Comparison of ENCODE assay signal across 26 cellular contexts in the genomic region with DNA sequence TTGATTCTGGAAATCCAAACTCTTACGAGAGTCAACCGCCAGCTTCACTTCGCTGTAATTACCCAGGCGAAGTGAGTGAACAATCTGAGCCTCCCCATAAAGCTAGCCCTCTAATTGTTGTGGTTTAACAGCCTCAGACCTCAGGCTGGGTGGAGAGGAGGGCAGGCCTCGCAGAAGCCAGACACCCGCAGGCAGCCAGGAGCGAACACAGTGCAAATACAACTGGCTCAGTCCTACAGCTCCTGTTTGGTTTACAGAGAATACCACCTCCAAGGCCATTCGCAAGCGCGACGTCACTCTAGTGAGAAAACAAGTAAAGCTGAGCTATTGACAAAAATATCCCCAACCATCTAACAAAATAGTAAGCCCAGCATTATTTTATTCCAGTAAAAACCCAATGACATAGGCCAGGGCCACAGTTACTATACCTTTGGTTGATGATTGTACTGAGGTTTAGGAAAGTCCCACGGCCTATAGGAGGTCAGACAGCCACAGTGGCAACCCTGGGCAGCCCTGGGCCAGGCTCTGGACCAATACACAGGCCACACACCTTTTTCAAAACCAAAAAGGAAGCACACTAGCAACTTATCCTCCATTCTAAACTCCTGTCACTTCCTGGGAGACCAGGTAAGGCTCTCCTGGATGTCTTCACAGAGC.
A peak's percentile ranks its signal among the peaks of the same experiment; 100 is the strongest.
DNase-seq lines count a peak whose midpoint lies in the region; ATAC-seq, FAIRE-seq and TF ChIP-seq lines count a peak whose summit lies in the region.
"Had no signal": no experiment of that assay in that cellular context is flagged by ENCODE, and none has a peak within 500 bp of the region (broad histone marks: within the 10 kb centered on the region; RNA-seq: fewer than 3 reads in every experiment).

No MANE protein-coding gene starts in this region.

- H3K4me2 ChIP-seq in H9 (ENCODE audit: insufficient read depth, insufficient read length, low read length) (no peak overlapping the region), trophoblast cell (ENCODE audit: low read length) (no peak overlapping the region)

- H3K4me3 Mint-ChIP-seq in H9 (no peak overlapping the region), endodermal cell (no peak overlapping the region)
- H3K4me3 Mint-ChIP-seq: activated CD4-positive, alpha-beta T cell treated with anti-CD3 and anti-CD28 coated beads, Interleukin-2, amount 10 ng/mL, durations not matched to agents 7 days and 5 days; activated naive CD8-positive, alpha-beta T cell treated with anti-CD3 and anti-CD28 coated beads, Interleukin-2, amount 50 U/mL, for 24 hours; brain; CD4-positive, CD25-positive, alpha-beta regulatory T cell; neural crest cell had no signal

- H2AFZ ChIP-seq in H9 (ENCODE audit: low read length): no peak overlapping the region
- no peak overlapping the region for H2AFZ ChIP-seq in trophoblast cell (ENCODE audit: insufficient read depth, low read length, poor library complexity)

- no peak overlapping the region; the same call in 1 of the 2 replicates for H3K14ac ChIP-seq in H9 (ENCODE audit: insufficient read depth, low read length)
- H3K14ac ChIP-seq in trophoblast cell (ENCODE audit: low read length): no peak overlapping the region

- no peaks in the 10 kb centered on the region for H3K23me2 ChIP-seq in H9 (ENCODE audit: insufficient read length, low read depth, low read length, poor library complexity, severe bottlenecking)

- H3K36me3 Mint-ChIP-seq in H9 (ENCODE audit: insufficient read depth in 1 of 3, low read depth in 3 of 3) (no peaks in the 10 kb centered on the region; a peak in 1 of 7 replicates), endodermal cell (ENCODE audit: low read depth) (no peaks in the 10 kb centered on the region)
- H3K36me3 Mint-ChIP-seq: brain; CD4-positive, CD25-positive, alpha-beta regulatory T cell had no signal

- H3K79me1 ChIP-seq in H9 (ENCODE audit: insufficient read depth, low read depth, low read length, poor library complexity, severe bottlenecking): no peaks in the 10 kb centered on the region
- peaks cover 5% of the 10 kb centered on the region for H3K79me1 ChIP-seq in trophoblast cell (ENCODE audit: low read length)

- no peak; the same call in 2 of the 3 replicates for TF ChIP-seq CTCF in H9 (conservative IDR thresholded peaks at IDR 0.05)
- peak; percentile 49 for TF ChIP-seq CTCF in endodermal cell (conservative IDR thresholded peaks at IDR 0.05)
- no peak for TF ChIP-seq CTCF in kidney (IDR thresholded peaks at IDR 0.05; ENCODE audit: borderline replicate concordance, extremely low read depth, insufficient read depth)

- H2BK120ac ChIP-seq in H9 (ENCODE audit: low read depth, low read length, poor library complexity, severe bottlenecking) (no peak overlapping the region), trophoblast cell (ENCODE audit: insufficient read depth, low read length, poor library complexity) (no peak overlapping the region)

- H4K91ac ChIP-seq in H9 (ENCODE audit: insufficient read length, low read depth, low read length) (no peak overlapping the region), trophoblast cell (ENCODE audit: low read depth, low read length) (no peak overlapping the region)

- H2BK5ac ChIP-seq in H9 (ENCODE audit: insufficient read length, low read length) (no peak overlapping the region), trophoblast cell (ENCODE audit: low read depth, low read length, poor library complexity) (no peak overlapping the region)

- H3K27ac ChIP-seq in H9 (ENCODE audit: insufficient read length, low read depth, low read length) (no peak overlapping the region), endodermal cell (ENCODE audit: low read depth, low read length) (no peak overlapping the region), kidney (ENCODE audit: low read depth in 2 of 2, low read length in 2 of 2) (no peak overlapping the region), trophoblast cell (ENCODE audit: low read depth, low read length) (no peak overlapping the region)
- H3K27ac ChIP-seq: transverse colon had no signal

- no peak overlapping the region for H3K56ac ChIP-seq in H9 (ENCODE audit: insufficient read length, low read depth, low read length)

- H3K79me2 ChIP-seq in H9 (ENCODE audit: insufficient read depth, low read length) (no peaks in the 10 kb centered on the region), trophoblast cell (ENCODE audit: control insufficient read depth, insufficient read depth, low read length, poor library complexity) (peaks cover 2% of the 10 kb centered on the region)

- no peak overlapping the region for H4K8ac ChIP-seq in H9 (replicated peaks; ENCODE audit: insufficient read length, low read depth, low read length)
- H4K8ac ChIP-seq in trophoblast cell (ENCODE audit: low read depth, low read length): no peak overlapping the region

- H3K36me3 ChIP-seq in endodermal cell (ENCODE audit: control insufficient read depth, insufficient read depth, low read length) (no peaks in the 10 kb centered on the region), kidney (ENCODE audit: control insufficient read depth in 1 of 2, insufficient read depth in 2 of 2, low read length in 2 of 2) (no peaks in the 10 kb centered on the region), trophoblast cell (ENCODE audit: control insufficient read depth in 1 of 2, insufficient read depth in 2 of 2, low read length in 2 of 2) (no peaks in the 10 kb centered on the region)
- H3K36me3 ChIP-seq: transverse colon had no signal

- no peak overlapping the region for H2AK5ac ChIP-seq in H9 (ENCODE audit: insufficient read length, low read length)
- H2AK5ac ChIP-seq in trophoblast cell (ENCODE audit: low read length): no peak overlapping the region

- H3K27me3 ChIP-seq in H9 (ENCODE audit: insufficient read depth, low read length) (no peaks in the 10 kb centered on the region), endodermal cell (ENCODE audit: control insufficient read depth, insufficient read depth, low read length, poor library complexity, severe bottlenecking) (no peaks in the 10 kb centered on the region), trophoblast cell (ENCODE audit: insufficient read depth, low read length) (no peaks in the 10 kb centered on the region)
- H3K27me3 ChIP-seq: transverse colon had no signal

- DNase-seq in DMS153 treated with DMSO at 0.1 percent for 48 hours (lab: John Stamatoyannopoulos, UW; ENCODE audit: unreplicated experiment): peak; percentile 23
- DNase-seq in H9: no peak
- DNase-seq in NCI-H2227 (lab: John Stamatoyannopoulos, UW; ENCODE audit: unreplicated experiment): peak; percentile 12
- DNase-seq in endodermal cell: no peak
- no peak for DNase-seq in kidney
- no peak for DNase-seq in AML-193 (lab: John Stamatoyannopoulos, UW)
- DNase-seq in trophoblast cell: no peak
- DNase-seq: activated CD4-positive, alpha-beta T cell treated with anti-CD3 and anti-CD28 coated beads, Interleukin-2, amount 10 ng/mL, durations not matched to agents 7 days and 5 days; activated effector memory CD4-positive, alpha-beta T cell treated with Interleukin-2 at 50 U/mL for 16 hours; activated naive CD8-positive, alpha-beta T cell treated with anti-CD3 and anti-CD28 coated beads, Interleukin-2, amount 50 U/mL, for 24 hours; CD4-positive, CD25-positive, alpha-beta regulatory T cell; DMS 273 treated with DMSO at 0.1 percent for 48 hours; left cardiac atrium; MM.1S; NCI-H2029; NCI-H524; PC-3; SHP77 treated with DMSO at 0.1 percent for 48 hours; stimulated activated CD4-positive, alpha-beta T cell treated with anti-CD3 and anti-CD28 coated beads, Interleukin-1b, Interleukin-23, amount 100 ng/mL, for 48 hours; stimulated activated naive CD4-positive, alpha-beta T cell treated with Interleukin-2 at 50 U/mL for 16 hours; T-helper 1 cell; transverse colon had no signal

- no peak for FAIRE-seq in kidney (lab: Jason Lieb, UNC)

- H3K9me3 ChIP-seq in H9 (ENCODE audit: control insufficient read depth, low read depth, low read length) (no peaks in the 10 kb centered on the region), endodermal cell (ENCODE audit: control insufficient read depth, low read length) (no peaks in the 10 kb centered on the region), kidney (ENCODE audit: control insufficient read depth in 1 of 2, low read length in 2 of 2) (no peaks in the 10 kb centered on the region), trophoblast cell (ENCODE audit: insufficient read depth, low read depth, low read length) (no peaks in the 10 kb centered on the region)
- H3K9me3 ChIP-seq: transverse colon had no signal

- H3K9ac ChIP-seq in H9 (ENCODE audit: extremely low read depth, insufficient read length, low read length) (no peak overlapping the region), endodermal cell (ENCODE audit: extremely low read depth, low read length, poor library complexity, severe bottlenecking) (no peak overlapping the region), kidney (ENCODE audit: low read length in 2 of 2) (no peak overlapping the region), trophoblast cell (ENCODE audit: low read length) (no peak overlapping the region)

- no peak overlapping the region for H3K4ac ChIP-seq in H9 (ENCODE audit: low read depth, low read length)
- H3K4ac ChIP-seq in trophoblast cell (ENCODE audit: low read depth, low read length): no peak overlapping the region

- H4K20me1 ChIP-seq in H9 (ENCODE audit: control insufficient read depth, insufficient read depth, insufficient read length): no peaks in the 10 kb centered on the region

- 0 out of 2 replicates have a peak overlapping the region, but pooled peaks have one; percentile 71 for H2BK15ac ChIP-seq in H9 (ENCODE audit: low read depth, low read length)

- intact Hi-C loops in kidney (cut with DNase I): no loop called here

- no peak overlapping the region for H2BK12ac ChIP-seq in H9 (ENCODE audit: insufficient read length, low read depth, low read length)
- H2BK12ac ChIP-seq in trophoblast cell (ENCODE audit: low read length): no peak overlapping the region

- H3K4me1 Mint-ChIP-seq in H9: peaks cover 24 to 28% of the 10 kb centered on the region in 2 experiments
- H3K4me1 Mint-ChIP-seq in endodermal cell: peaks cover 37% of the 10 kb centered on the region
- H3K4me1 Mint-ChIP-seq: activated CD4-positive, alpha-beta T cell treated with anti-CD3 and anti-CD28 coated beads, Interleukin-2, amount 10 ng/mL, durations not matched to agents 7 days and 5 days; activated naive CD8-positive, alpha-beta T cell treated with anti-CD3 and anti-CD28 coated beads, Interleukin-2, amount 50 U/mL, for 24 hours; brain; CD4-positive, CD25-positive, alpha-beta regulatory T cell had no signal

- ATAC-seq in HG02981 (IDR thresholded peaks at IDR 0.05; ENCODE audit: unreplicated experiment): no peak
- ATAC-seq: activated naive CD8-positive, alpha-beta T cell treated with anti-CD3 and anti-CD28 coated beads, Interleukin-2, amount 50 U/mL, for 24 hours; left cardiac atrium; PC-3 had no signal

- H4K12ac ChIP-seq in trophoblast cell (ENCODE audit: low read depth, low read length): no peak overlapping the region

- no peak overlapping the region for H3K23ac ChIP-seq in H9 (ENCODE audit: insufficient read length, low read depth, low read length)
- no peak overlapping the region for H3K23ac ChIP-seq in trophoblast cell (ENCODE audit: low read length)

- no peak overlapping the region for H3T11ph ChIP-seq in H9 (ENCODE audit: low read length)

- H3K4me3 ChIP-seq in endodermal cell (ENCODE audit: low read length): no peak overlapping the region
- H3K4me3 ChIP-seq in kidney (ENCODE audit: low read length in 2 of 2): no peak overlapping the region
- H3K4me3 ChIP-seq in trophoblast cell (ENCODE audit: low read depth, low read length): no peak overlapping the region
- H3K4me3 ChIP-seq: transverse colon had no signal

- WGBS in H9 (ENCODE audit: extremely low coverage, insufficient read length, low lambda C conversion rate): no CpG with 5 or more reads among the region's 12 CpGs
- WGBS in endodermal cell (ENCODE audit: insufficient coverage in 1 of 2, insufficient read length in 1 of 2), 2 experiments: 90 to 100% methylated on average over 4 to 12 of the region's 12 CpGs
- no CpG with 5 or more reads among the region's 12 CpGs for whole genome bisulfite sequencing in trophoblast cell (ENCODE audit: extremely low coverage, insufficient coverage, insufficient read length)

- H4K5ac ChIP-seq in H9 (ENCODE audit: insufficient read length, low read depth, low read length): no peak overlapping the region

- H2BK20ac ChIP-seq in H9 (ENCODE audit: low read depth, low read length, poor library complexity, severe bottlenecking): no peak overlapping the region

- H3K4me1 ChIP-seq in H9 (ENCODE audit: insufficient read depth, low read length) (no peaks in the 10 kb centered on the region; the same call in 1 of the 2 replicates), endodermal cell (ENCODE audit: control insufficient read depth, insufficient read depth, low read length) (no peaks in the 10 kb centered on the region), kidney (ENCODE audit: control insufficient read depth in 1 of 2, insufficient read depth in 1 of 2, low read depth in 1 of 2, low read length in 2 of 2) (no peaks in the 10 kb centered on the region), trophoblast cell (ENCODE audit: control insufficient read depth in 1 of 2, insufficient read depth in 2 of 2, low read length in 2 of 2) (peaks cover 12 to 16% of the 10 kb centered on the region in 2 experiments)

- H3K27me3 Mint-ChIP-seq in H9 (ENCODE audit: low read depth) (0 out of 2 replicates have a peak, but pooled peaks cover 2% of the 10 kb centered on the region), endodermal cell (ENCODE audit: insufficient read depth) (no peaks in the 10 kb centered on the region)
- H3K27me3 Mint-ChIP-seq: activated CD4-positive, alpha-beta T cell treated with anti-CD3 and anti-CD28 coated beads, Interleukin-2, amount 10 ng/mL, durations not matched to agents 7 days and 5 days had no signal

- H3K9me3 Mint-ChIP-seq in H9 (no peaks in the 10 kb centered on the region), endodermal cell (no peaks in the 10 kb centered on the region)
- H3K9me3 Mint-ChIP-seq: activated naive CD8-positive, alpha-beta T cell treated with anti-CD3 and anti-CD28 coated beads, Interleukin-2, amount 50 U/mL, for 24 hours; CD4-positive, CD25-positive, alpha-beta regulatory T cell; neural crest cell had no signal

- H3K27ac Mint-ChIP-seq in H9 (no peak overlapping the region), endodermal cell (peak overlapping the region; percentile 5)
- H3K27ac Mint-ChIP-seq: activated CD4-positive, alpha-beta T cell treated with anti-CD3 and anti-CD28 coated beads, Interleukin-2, amount 10 ng/mL, durations not matched to agents 7 days and 5 days; activated naive CD8-positive, alpha-beta T cell treated with anti-CD3 and anti-CD28 coated beads, Interleukin-2, amount 50 U/mL, for 24 hours; CD4-positive, CD25-positive, alpha-beta regulatory T cell; progenitor cell of endocrine pancreas had no signal

- H3K18ac ChIP-seq in H9 (ENCODE audit: insufficient read length, low read depth, low read length): no peak overlapping the region
- H3K18ac ChIP-seq in trophoblast cell (ENCODE audit: low read length): no peak overlapping the region

Comparison
In these comparisons a context has a peak if more than half of its experiments do, and no peak if none do; other contexts are left out.
1. DNase-seq: peak in DMS153 treated with DMSO at 0.1 percent for 48 hours (single experiment) and NCI-H2227 (single experiment); none in H9 (single experiment), endodermal cell (single experiment), kidney (single experiment), AML-193 (0 of 2) and trophoblast cell (0 of 2).